ENCODE assay signal across 9 cellular contexts in genomic region chr4:128387600-128388351, GRCh38.
DNase-seq lines count a peak whose midpoint lies in the region; ATAC-seq, FAIRE-seq and TF ChIP-seq lines count a peak whose summit lies in the region.
"Had no signal": no experiment of that assay in that cellular context is flagged by ENCODE, and none has a peak within 500 bp of the region (broad histone marks: within the 10 kb centered on the region; RNA-seq: fewer than 3 reads in every experiment).

No MANE protein-coding gene starts in this region.

- no peak for TF ChIP-seq POLR2A in lower leg skin (IDR thresholded peaks at IDR 0.05)

- H3K4me1 ChIP-seq in left ventricle myocardium inferior (peaks cover 71% of the 10 kb centered on the region), muscle layer of duodenum (ENCODE audit: control insufficient read depth in 1 of 2, insufficient read depth in 2 of 2, low read length in 2 of 2) (peaks cover 15 to 48% of the 10 kb centered on the region in 2 donors)

- TF ChIP-seq CTCF in left ventricle myocardium inferior (IDR thresholded peaks at IDR 0.05; ENCODE audit: borderline replicate concordance) (no peak), bronchial epithelial cell (IDR thresholded peaks at IDR 0.05; ENCODE audit: insufficient read depth, low read length, severe bottlenecking) (no peak), lower leg skin (IDR thresholded peaks at IDR 0.05) (no peak)

- no peak for DNase-seq in left ventricle myocardium inferior
- DNase-seq in cardiac septum (ENCODE audit: low spot score), result no peak
- DNase-seq in bronchial epithelial cell (ENCODE audit: low read depth), result peak; percentile 70
- DNase-seq in lower leg skin (ENCODE audit: low spot score in 2 of 2), result no peak
- no peak for DNase-seq in SHP77 treated with DMSO at 0.1 percent for 48 hours (lab: John Stamatoyannopoulos, UW)
- DNase-seq: T-helper 2 cell had no signal

- no peaks in the 10 kb centered on the region for H3K9me3 ChIP-seq in left ventricle myocardium inferior (replicated peaks)
- no peaks in the 10 kb centered on the region for H3K9me3 ChIP-seq in muscle layer of duodenum (ENCODE audit: control insufficient read depth in 1 of 2, low read length in 2 of 2)

- FAIRE-seq in bronchial epithelial cell (lab: Jason Lieb, UNC), result peak; percentile 66

- ATAC-seq in HG03460 (IDR thresholded peaks at IDR 0.05; ENCODE audit: unreplicated experiment), result no peak
- ATAC-seq in HG02884 (IDR thresholded peaks at IDR 0.05; ENCODE audit: unreplicated experiment), result no peak

- H3K4me3 ChIP-seq in left ventricle myocardium inferior (peak overlapping the region; percentile 45), bronchial epithelial cell (ENCODE audit: low read depth, low read length) (no peak overlapping the region), muscle layer of duodenum (ENCODE audit: low read depth in 1 of 2, low read length in 2 of 2) (no peak overlapping the region), lower leg skin (ENCODE audit: low read depth, poor library complexity, severe bottlenecking) (no peak overlapping the region)

- peak overlapping the region; percentile 92 for H3K27ac ChIP-seq in left ventricle myocardium inferior (replicated peaks)
- peak overlapping the region; percentile 37 for H3K27ac ChIP-seq in muscle layer of duodenum (ENCODE audit: low read length)

- H3K36me3 ChIP-seq in left ventricle myocardium inferior (no peaks in the 10 kb centered on the region), bronchial epithelial cell (ENCODE audit: control insufficient read depth, insufficient read depth, low read length) (no peaks in the 10 kb centered on the region), muscle layer of duodenum (ENCODE audit: control insufficient read depth in 1 of 2, insufficient read depth in 2 of 2, low read length in 2 of 2) (no peaks in the 10 kb centered on the region)

- intact Hi-C loops in left ventricle myocardium inferior (cut with micrococcal nuclease) (no loop called here), cardiac septum (cut with DNase I) (loop anchor here (1.0 to 10.0 kb wide), 5 partner anchors 29 to 470 kb away; partner anchors contain the start of gene PGRMC2), lower leg skin (cut with DNase I; ENCODE audit: low total_unique reads) (no loop called here)

- WGBS in lower leg skin, 2 donors, result 44 to 48% methylated on average over 2 of the region's 2 CpGs

- H3K27me3 ChIP-seq in left ventricle myocardium inferior (ENCODE audit: low read depth) (no peaks in the 10 kb centered on the region), bronchial epithelial cell (ENCODE audit: control insufficient read depth, insufficient read depth, low read length) (no peaks in the 10 kb centered on the region), muscle layer of duodenum (ENCODE audit: low read depth, low read length) (no peaks in the 10 kb centered on the region)
